In genomic region chr10:84173543-84173942, GRCh38 we compare ENCODE assay signal across 14 cellular contexts. TPM values are rescaled to one million over a fixed set of nuclear protein-coding genes. Genes with fewer than 3 reads are reported as not detected.
A peak's percentile ranks its signal among the peaks of the same experiment; 100 is the strongest.
DNase-seq lines count a peak whose midpoint lies in the region; ATAC-seq, FAIRE-seq and TF ChIP-seq lines count a peak whose summit lies in the region.
"Had no signal": no experiment of that assay in that cellular context is flagged by ENCODE, and none has a peak within 500 bp of the region (broad histone marks: within the 10 kb centered on the region; RNA-seq: fewer than 3 reads in every experiment).

Gene GPR15LG, plus strand, starts transcription at chr10:84173801. Its CDS starts 51 bp downstream, at chr10:84173852.

- no peak within 1 kb of the TSS for H2AK5ac ChIP-seq in H1 (ENCODE audit: low read depth, low read length)

- H2BK120ac ChIP-seq in H1 (replicated peaks; ENCODE audit: low read depth, low read length) = no peak within 1 kb of the TSS

- in situ Hi-C loops in transverse colon (cut with MboI; ENCODE audit: low pct_ligation_motif_present in 1 of 4, low pct_unique_long_range_greater_than_20kb in 1 of 4, low sequenced_read_pairs in 3 of 4) = no loop called here

- CTCF ChIA-PET in H1 (lab: Charles Lee; ENCODE audit: partially characterized antibody) = interaction anchor here (0.6 to 1.6 kb wide), 5 partner anchors 9 to 147 kb away, joined by 3 to 5 read pairs (median 3); no protein-coding TSS in a partner anchor

- FAIRE-seq in H1 (lab: Jason Lieb, UNC) = no peak

- no peak within 1 kb of the TSS for H3K14ac ChIP-seq in H1 (ENCODE audit: insufficient read length)

- TF ChIP-seq CTCF in H1 (IDR thresholded peaks at IDR 0.05; ENCODE audit: control extremely low read depth in 1 of 3, insufficient read depth in 1 of 3, low read depth in 1 of 3, low read length in 3 of 3) (no peak), transverse colon (IDR thresholded peaks at IDR 0.05) (no peak)

- H3K79me2 ChIP-seq in H1 (ENCODE audit: control insufficient read depth in 1 of 2, insufficient read depth in 2 of 2, low read length in 2 of 2) = no peaks in the 10 kb centered on the region

- no peak within 1 kb of the TSS for H2BK20ac ChIP-seq in H1 (ENCODE audit: low read length)

- no peaks in the 10 kb centered on the region for H3K79me1 ChIP-seq in H1 (ENCODE audit: low read depth, low read length)

- H3K4me2 ChIP-seq in H1 (ENCODE audit: insufficient read depth in 1 of 2, low read depth in 2 of 2, low read length in 2 of 2) = no peak within 1 kb of the TSS
- H3K4me2 ChIP-seq: SK-N-SH had no signal

- H3K27me3 ChIP-seq in H1 (replicated peaks in 1 of 4; ENCODE audit: control insufficient read depth in 3 of 4, extremely low read depth in 1 of 4, insufficient read depth in 3 of 4, low read length in 3 of 4) (no peaks in the 10 kb centered on the region), transverse colon (no peaks in the 10 kb centered on the region)

- 0 out of 2 replicates have a peak within 1 kb of the TSS, but pooled peaks have one; percentile 81 for H2BK15ac ChIP-seq in H1 (ENCODE audit: low read length)

- no peak within 1 kb of the TSS for H3K56ac ChIP-seq in H1 (replicated peaks; ENCODE audit: insufficient read length, low read depth, low read length)

- no peak within 1 kb of the TSS for H4K5ac ChIP-seq in H1 (ENCODE audit: insufficient read length, low read depth, low read length)

- no peak within 1 kb of the TSS for H2AFZ ChIP-seq in H1 (ENCODE audit: low read length)

- no peak within 1 kb of the TSS for H3K4ac ChIP-seq in H1 (replicated peaks; ENCODE audit: insufficient read length, low read depth, low read length)

- TF ChIP-seq POLR2A in H1 (IDR thresholded peaks at IDR 0.05; ENCODE audit: control extremely low read depth in 1 of 2, low read depth in 2 of 2, low read length in 2 of 2) (no peak), transverse colon (IDR thresholded peaks at IDR 0.05) (peak; percentile 96)

- no peak for TF ChIP-seq RAD21 in H1 (IDR thresholded peaks at IDR 0.05 in 1 of 2, conservative IDR thresholded peaks at IDR 0.05 in 1 of 2; ENCODE audit: low read depth in 2 of 2, low read length in 2 of 2)

- H2BK5ac ChIP-seq in H1 (ENCODE audit: low read depth, low read length) = no peak within 1 kb of the TSS

- peaks cover 9% of the 10 kb centered on the region for H3K23me2 ChIP-seq in H1 (ENCODE audit: low read depth, low read length)

- no peaks in the 10 kb centered on the region for H3K9me3 ChIP-seq in H1 (ENCODE audit: insufficient read depth in 2 of 2, low read depth in 1 of 2, low read length in 1 of 2)
- no peaks in the 10 kb centered on the region for H3K9me3 ChIP-seq in transverse colon
- H3K9me3 ChIP-seq: SK-N-SH had no signal

- POLR2A ChIA-PET in H1 (lab: Charles Lee; ENCODE audit: partially characterized antibody) = interaction anchor here (1.0 kb wide), 1 partner anchor 35 kb away, joined by 4 read pairs; the partner anchor contains the start of gene GHITM

- H3K4me1 ChIP-seq in H1 (replicated peaks in 1 of 4; ENCODE audit: control insufficient read depth in 3 of 4, insufficient read depth in 4 of 4, low read length in 3 of 4) (no peaks in the 10 kb centered on the region; a peak in 1 of 7 replicates), transverse colon (peaks cover 0 to 42% (median 15%) of the 10 kb centered on the region in 4 donors)

- H4K8ac ChIP-seq in H1 (ENCODE audit: extremely low read depth, insufficient read depth, low read length) = no peak within 1 kb of the TSS

- H3K18ac ChIP-seq in H1 (ENCODE audit: extremely low read depth, low read length) = no peak within 1 kb of the TSS

- intact Hi-C loops in transverse colon (cut with DNase I; ENCODE audit: low total_unique reads) = no loop called here

- no peak within 1 kb of the TSS for H3K9ac ChIP-seq in H1 (replicated peaks in 1 of 4; ENCODE audit: extremely low read depth in 1 of 4, low read depth in 3 of 4, low read length in 3 of 4)
- H3K9ac ChIP-seq: SK-N-SH had no signal

- no peak within 1 kb of the TSS for H4K91ac ChIP-seq in H1 (replicated peaks; ENCODE audit: insufficient read length, low read length)

- peaks cover 0 to 7% of the 10 kb centered on the region in 2 experiments for H4K20me1 ChIP-seq in H1 (replicated peaks in 1 of 2; ENCODE audit: control insufficient read depth in 1 of 2, insufficient read depth in 2 of 2, low read length in 2 of 2)

- no peak within 1 kb of the TSS for H3K4me3 ChIP-seq in H1 (ENCODE audit: extremely low read depth in 1 of 4, insufficient read depth in 2 of 4, low read depth in 3 of 4, low read length in 4 of 4)
- H3K4me3 ChIP-seq in transverse colon = peak within 1 kb of the TSS; percentile 13 to 57 (median 38)
- H3K4me3 ChIP-seq: skin epidermis had no signal

- WGBS in H1 (ENCODE audit: extremely low coverage in 1 of 2, insufficient coverage in 1 of 2, insufficient read length in 1 of 2, insufficient replicate concordance in 2 of 2, low coverage in 1 of 2, low lambda C conversion rate in 2 of 2, missing lambda C conversion rate in 1 of 2), 2 experiments = 90% methylated on average over 2 of the region's 2 CpGs; no CpG with 5 or more reads in 1 of the 2 experiments
- 40 to 43% methylated on average over 2 of the region's 2 CpGs for WGBS in transverse colon (ENCODE audit: low coverage in 1 of 2), 2 donors

- H3K27ac ChIP-seq in H1 (ENCODE audit: low read depth, low read length) (no peak within 1 kb of the TSS), transverse colon (peak within 1 kb of the TSS; percentile 78 to 91 (median 86))

- no peak within 1 kb of the TSS for H3K23ac ChIP-seq in H1 (ENCODE audit: insufficient read length)

- ATAC-seq in GM19438 (IDR thresholded peaks at IDR 0.05; ENCODE audit: low read depth, unreplicated experiment) (peak; percentile 44), HG02981 (IDR thresholded peaks at IDR 0.05; ENCODE audit: unreplicated experiment) (peak; percentile 38), HG03095 (IDR thresholded peaks at IDR 0.05; ENCODE audit: unreplicated experiment) (no peak)
- ATAC-seq: activated naive CD4-positive, alpha-beta T cell treated with anti-CD3 and anti-CD28 coated beads, Interleukin-2, amount 50 U/mL, for 72 hours had no signal

- H2BK12ac ChIP-seq in H1 (ENCODE audit: low read depth, low read length) = no peak within 1 kb of the TSS; the same call in 1 of the 2 replicates

- TF ChIP-seq EP300 in H1 (IDR thresholded peaks at IDR 0.05; ENCODE audit: borderline replicate concordance in 1 of 2, low read depth in 2 of 2, low read length in 2 of 2) (no peak), transverse colon (IDR thresholded peaks at IDR 0.05; ENCODE audit: low read depth) (no peak)

- DNase-seq in H1 (ENCODE audit: low read depth in 1 of 2, low spot score in 2 of 2) (no peak), transverse colon (peak; percentile 81), SIG-M5 treated with dmso at 0.1 percent for 504 hours (lab: John Stamatoyannopoulos, UW; ENCODE audit: unreplicated experiment) (no peak)
- DNase-seq in activated CD4-positive, CD25-positive, alpha-beta regulatory T cell treated with anti-CD3 and anti-CD28 coated beads, Interleukin-2, amount 50 U/mL, for 72 hours = no peak
- DNase-seq: activated CD4-positive, alpha-beta T cell treated with anti-CD3 and anti-CD28 coated beads, Interleukin-2, amount 50 U/mL, for 1 hour; dermis blood vessel endothelial cell; DMS153; SK-N-SH; stimulated activated CD8-positive, alpha-beta memory T cell treated with anti-CD3 and anti-CD28 coated beads, Interleukin-4, amount 100 ng/mL, for 48 hours had no signal

- H3K36me3 ChIP-seq in H1 (ENCODE audit: control insufficient read depth in 2 of 4, insufficient read depth in 4 of 4, low read length in 3 of 4) (no peaks in the 10 kb centered on the region), transverse colon (no peaks in the 10 kb centered on the region)

TF ChIP-seq in H1, 55 proteins besides CTCF, POLR2A, EP300 and RAD21:
- TF ChIP-seq ASH2L (IDR thresholded peaks at IDR 0.05; ENCODE audit: low read length) = no peak
- TF ChIP-seq POLR2AphosphoS5 (IDR thresholded peaks at IDR 0.05; ENCODE audit: low read depth, low read length) = no peak
- TF ChIP-seq HDAC6 (IDR thresholded peaks at IDR 0.05; ENCODE audit: low read depth, low read length) = no peak
- no peak for TF ChIP-seq EZH2 (IDR thresholded peaks at IDR 0.05; ENCODE audit: low read depth, low read length, severe bottlenecking)
- no peak for TF ChIP-seq SIX5 (IDR thresholded peaks at IDR 0.05; ENCODE audit: low read depth, low read length)
- TF ChIP-seq HDAC2 (IDR thresholded peaks at IDR 0.05; ENCODE audit: borderline replicate concordance in 1 of 2, low read depth in 2 of 2, low read length in 2 of 2) = no peak
- TF ChIP-seq SIRT6 (IDR thresholded peaks at IDR 0.05; ENCODE audit: low read length) = no peak
- no peak for TF ChIP-seq TAF1 (IDR thresholded peaks at IDR 0.05; ENCODE audit: low read depth, low read length)
- TF ChIP-seq SP4 (IDR thresholded peaks at IDR 0.05; ENCODE audit: low read length) = no peak
- TF ChIP-seq TAF7 (optimal IDR thresholded peaks at IDR 0.05; ENCODE audit: borderline replicate concordance, low read depth, low read length) = no peak
- no peak for TF ChIP-seq CBX5 (IDR thresholded peaks at IDR 0.05; ENCODE audit: low read depth, low read length)
- TF ChIP-seq RFX5 (IDR thresholded peaks at IDR 0.05; ENCODE audit: borderline replicate concordance, low read depth, low read length) = no peak
- no peak for TF ChIP-seq GABPA (IDR thresholded peaks at IDR 0.05; ENCODE audit: borderline replicate concordance, insufficient read depth, low read length)
- no peak for TF ChIP-seq ZNF274 (IDR thresholded peaks at IDR 0.05; ENCODE audit: borderline replicate concordance, extremely low read depth, low read length)
- TF ChIP-seq CTBP2 (IDR thresholded peaks at IDR 0.05; ENCODE audit: borderline replicate concordance, insufficient read depth, insufficient read length, low read length) = no peak
- no peak for TF ChIP-seq CHD2 (IDR thresholded peaks at IDR 0.05; ENCODE audit: low read length)

RNA-seq across cellular contexts. Expression of gene GPR15LG, which starts in this region (rescaled TPM):
- total RNA-seq in H1 (2021; fragmentation: NEBNext Ultra II Directional; extraction: Animal tissue kit (Norgen Biotek cat#: 25700)) = not detected in 2 replicates
- polyA plus RNA-seq in H1 (2011; rRNA removed) = not detected in 2 replicates
- polyA plus RNA-seq in H1 (2011; cell fraction: cytosol; rRNA removed) = not detected
- not detected for polyA plus RNA-seq in H1 (2011; cell fraction: nucleus; rRNA removed)
- not detected in 4 replicates for polyA plus RNA-seq in H1 (2012, experiment 1 of 2)
- not detected for polyA plus RNA-seq in H1 (2012, experiment 2 of 2)
- not detected for polyA plus RNA-seq in H1 (2013, experiment 1 of 2)
- polyA plus RNA-seq in H1 (2013, experiment 2 of 2) = not detected
- polyA minus RNA-seq in H1 (2011; rRNA and poly(A)+ RNA removed) = not detected in 2 replicates
- polyA minus RNA-seq in H1 (2011; cell fraction: cytosol; rRNA and poly(A)+ RNA removed) = not detected
- not detected for polyA minus RNA-seq in H1 (2011; cell fraction: nucleus; rRNA and poly(A)+ RNA removed)
- 100 to 1,000 TPM; 197 to 480 (median 266) TPM for total RNA-seq in transverse colon
- total RNA-seq: activated naive CD4-positive, alpha-beta T cell treated with anti-CD3 and anti-CD28 coated beads, Interleukin-2, amount 50 U/mL, for 72 hours; dermis blood vessel endothelial cell had no signal
- polyA plus RNA-seq: SK-N-SH had no signal

Comparison
In these comparisons a context has a peak if more than half of its experiments do, and no peak if none do; other contexts are left out.
1. RNA of gene GPR15LG (total RNA-seq): 197 to 480 TPM in transverse colon; not detected in H1; every median in the first group is over 100 times any median in the second.
2. H3K4me3 ChIP-seq: peak in transverse colon (4 of 4); none in H1 (0 of 4).